Comparison of ENCODE assay signal across 22 cellular contexts in genomic region chr3:131582438-131582837, GRCh38.
"Had no signal": no experiment of that assay in that cellular context is flagged by ENCODE, and none has a peak within 500 bp of the region (broad histone marks: within the 10 kb centered on the region; RNA-seq: fewer than 3 reads in every experiment).

No MANE protein-coding gene starts in this region.

- H3K36me3 Mint-ChIP-seq: activated naive CD4-positive, alpha-beta T cell treated with anti-CD3 and anti-CD28 coated beads, Interleukin-2, amount 50 U/mL, for 24 hours had no signal

- DNase-seq: activated CD4-positive, alpha-beta T cell treated with anti-CD3 and anti-CD28 coated beads for 4 hours; activated CD8-positive, alpha-beta memory T cell treated with anti-CD3 and anti-CD28 coated beads, Interleukin-2, amount 50 U/mL, for 48 hours; activated CD8-positive, alpha-beta T cell treated with anti-CD3 and anti-CD28 coated beads, Interleukin-2, amount 10 ng/mL, durations not matched to agents 7 days and 5 days; activated T-cell treated with anti-CD3 and anti-CD28 coated beads, Interleukin-2, amount 50 U/mL, for 1 hour; aorta; central memory CD4-positive, alpha-beta T cell; Kasumi-1; NCI-H1105; NCI-H1436; NCI-H1694 treated with DMSO at 0.1 percent for 48 hours; NCI-H2029 treated with DMSO at 0.1 percent for 48 hours; NCI-H345; NCI-H510A; NCI-H526 treated with DMSO at 0.1 percent for 48 hours; PC-9; SIG-M5; T-helper 1 cell; WERI-Rb-1 had no signal

- ATAC-seq: activated CD4-positive, CD25-positive, alpha-beta regulatory T cell treated with anti-CD3 and anti-CD28 coated beads, Interleukin-2, amount 50 U/mL, for 24 hours; activated CD8-positive, alpha-beta T cell treated with anti-CD3 and anti-CD28 coated beads, Interleukin-2, amount 10 ng/mL, durations not matched to agents 7 days and 5 days had no signal

- H3K4me3 ChIP-seq: coronary artery, PC-9, SK-N-MC had no signal

- H3K4me1 Mint-ChIP-seq: activated naive CD4-positive, alpha-beta T cell treated with anti-CD3 and anti-CD28 coated beads, Interleukin-2, amount 50 U/mL, for 24 hours had no signal

- H3K4me3 Mint-ChIP-seq: activated CD8-positive, alpha-beta T cell treated with anti-CD3 and anti-CD28 coated beads, Interleukin-2, amount 10 ng/mL, durations not matched to agents 7 days and 5 days; activated naive CD4-positive, alpha-beta T cell treated with anti-CD3 and anti-CD28 coated beads, Interleukin-2, amount 50 U/mL, for 24 hours had no signal

- H3K27ac Mint-ChIP-seq: activated CD8-positive, alpha-beta T cell treated with anti-CD3 and anti-CD28 coated beads, Interleukin-2, amount 10 ng/mL, durations not matched to agents 7 days and 5 days; activated naive CD4-positive, alpha-beta T cell treated with anti-CD3 and anti-CD28 coated beads, Interleukin-2, amount 50 U/mL, for 24 hours had no signal

- H3K9me3 Mint-ChIP-seq: activated naive CD4-positive, alpha-beta T cell treated with anti-CD3 and anti-CD28 coated beads, Interleukin-2, amount 50 U/mL, for 24 hours had no signal
